Comparison of ENCODE assay signal across 27 cellular contexts in the genomic region with DNA sequence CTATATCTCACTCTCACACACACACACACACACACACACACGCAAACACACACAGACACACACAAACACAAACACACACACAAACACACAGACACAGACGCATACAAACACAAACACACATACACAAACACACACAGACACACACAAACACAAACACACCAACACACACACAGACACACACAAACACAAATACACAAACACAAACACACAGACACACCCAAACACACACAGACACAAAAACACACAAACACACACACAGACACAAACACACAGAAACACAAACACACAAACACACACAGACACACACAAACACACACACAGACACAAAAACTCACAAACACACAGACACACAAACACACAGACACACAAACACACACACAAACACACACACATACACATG.
"Had no signal": no experiment of that assay in that cellular context is flagged by ENCODE, and none has a peak within 500 bp of the region (broad histone marks: within the 10 kb centered on the region; RNA-seq: fewer than 3 reads in every experiment).

No MANE protein-coding gene starts in this region.

- H3K4me3 ChIP-seq: ascending aorta, SJCRH30, SK-N-MC had no signal

- ATAC-seq: activated CD8-positive, alpha-beta T cell treated with anti-CD3 and anti-CD28 coated beads for 36 hours; activated T-cell treated with anti-CD3 and anti-CD28 coated beads, Interleukin-2, amount 50 U/mL, for 72 hours; activated T-helper 17 cell treated with anti-CD3 and anti-CD28 coated beads, Interleukin-2, amount 50 U/mL, for 72 hours; Panc1 had no signal

- DNase-seq: activated CD4-positive, alpha-beta T cell treated with anti-CD3 and anti-CD28 coated beads, Interleukin-2, amount 10 ng/mL, durations not matched to agents 24 days and 14 days; activated CD4-positive, alpha-beta T cell treated with anti-CD3 and anti-CD28 coated beads, Interleukin-2, amount 50 U/mL, for 4 hours; activated CD8-positive, alpha-beta T cell treated with anti-CD3 and anti-CD28 coated beads for 36 hours; activated naive CD4-positive, alpha-beta T cell; activated naive CD4-positive, alpha-beta T cell treated with anti-CD3 and anti-CD28 coated beads, Interleukin-2, amount 50 U/mL, for 16 hours; activated naive CD8-positive, alpha-beta T cell treated with anti-CD3 and anti-CD28 coated beads for 36 hours; activated T-cell treated with anti-CD3 and anti-CD28 coated beads, Interleukin-2, amount 50 U/mL, for 1 hour; activated T-cell treated with anti-CD3 and anti-CD28 coated beads, Interleukin-2, amount 50 U/mL, for 72 hours; amygdala; NCI-H1048; NCI-H1105 treated with DMSO at 0.1 percent for 48 hours; NCI-H1436; NCI-H1694; NCI-H1930; NCI-H2081 treated with DMSO at 0.1 percent for 48 hours; NCI-H226; NCI-H446 treated with DMSO at 0.1 percent for 48 hours; NCI-H524; NCI-H69; SHP77; SJCRH30; T1000 had no signal

- H3K27ac ChIP-seq: ascending aorta, SJCRH30, SK-N-MC had no signal

- H3K9me3 ChIP-seq: ascending aorta, SJCRH30 had no signal

- H3K27me3 ChIP-seq: ascending aorta, SJCRH30 had no signal

- H3K36me3 ChIP-seq: ascending aorta, SJCRH30 had no signal

- H3K4me1 ChIP-seq: ascending aorta, SJCRH30 had no signal

- FAIRE-seq: TTC549 had no signal
